Comparison of ENCODE assay signal across 18 cellular contexts in the genomic region with DNA sequence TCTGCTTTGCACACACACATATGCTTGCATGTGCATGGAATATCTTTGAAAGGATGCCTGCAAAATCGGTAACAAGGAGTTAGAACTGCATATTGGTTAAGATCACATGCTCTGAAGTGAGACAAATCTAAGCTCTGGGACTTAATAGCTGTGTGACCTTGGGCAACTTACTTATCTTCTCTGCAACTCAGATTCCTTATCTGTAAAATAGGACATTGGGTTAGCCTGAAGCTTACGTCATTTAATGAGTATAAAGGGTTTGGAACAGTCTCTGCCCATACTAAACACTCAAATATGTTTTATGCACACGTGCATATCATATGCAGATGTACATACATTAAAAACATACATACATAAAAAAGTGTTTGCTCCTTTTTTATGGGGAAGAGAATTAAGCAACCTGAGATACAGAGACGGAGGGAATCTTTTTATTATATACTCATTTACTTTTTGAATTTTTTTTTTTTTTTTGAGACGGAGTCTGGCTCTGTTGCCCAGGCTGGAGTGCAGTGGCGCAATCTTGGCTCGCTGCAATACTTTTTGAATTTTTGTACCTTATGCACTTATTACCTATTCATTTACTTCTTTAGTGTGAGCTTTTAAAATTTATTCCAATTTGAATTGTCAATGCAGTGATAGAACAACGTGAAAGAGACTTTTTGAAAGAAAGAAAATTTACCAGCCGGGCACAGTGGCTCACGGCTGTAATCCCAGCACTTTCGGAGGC.
DNase-seq lines count a peak whose midpoint lies in the region; ATAC-seq and TF ChIP-seq lines count a peak whose summit lies in the region.
"Had no signal": no experiment of that assay in that cellular context is flagged by ENCODE, and none has a peak within 500 bp of the region (broad histone marks: within the 10 kb centered on the region; RNA-seq: fewer than 3 reads in every experiment).

No MANE protein-coding gene starts in this region.

- CTCF ChIA-PET in HEK293T (lab: Yijun Ruan, JAX): interaction anchor here (1.1 to 3.1 kb wide), 3 partner anchors 14 to 296 kb away, joined by 3 to 18 read pairs (median 4); no protein-coding TSS in a partner anchor

- H4K20me1 ChIP-seq in osteoblast (ENCODE audit: insufficient read depth, low read length): no peaks in the 10 kb centered on the region

- POLR2A ChIA-PET in HEK293T (lab: Yijun Ruan, JAX): interaction anchor here (1.4 kb wide), 1 partner anchor 14 kb away, joined by 3 read pairs; no protein-coding TSS in a partner anchor

- peaks cover 15 to 55% of the 10 kb centered on the region in 2 donors for H3K4me1 Mint-ChIP-seq in stimulated activated naive B cell treated with anti-CD40 and anti-IgM and Interleukin-4, amounts not matched to agents 10 μg/mL and 1 μg/mL and 100 μg/mL, for 72 hours
- H3K4me1 Mint-ChIP-seq in CD14-positive monocyte: peaks cover 27% of the 10 kb centered on the region

- H3K4me2 ChIP-seq in osteoblast (ENCODE audit: insufficient read depth, low read length): no peak overlapping the region
- H3K4me2 ChIP-seq: GM23338 had no signal

- H3K27me3 ChIP-seq in WERI-Rb-1 (ENCODE audit: insufficient read depth, low read depth, severe bottlenecking) (no peaks in the 10 kb centered on the region), osteoblast (ENCODE audit: insufficient read depth, low read length) (no peaks in the 10 kb centered on the region)
- H3K27me3 ChIP-seq: foreskin keratinocyte had no signal

- peak overlapping the region; percentile 59 for H3K27ac Mint-ChIP-seq in stimulated activated naive B cell treated with anti-CD40 and anti-IgM and Interleukin-4, amounts not matched to agents 10 μg/mL and 1 μg/mL and 100 μg/mL, for 72 hours
- no peak overlapping the region for H3K27ac Mint-ChIP-seq in CD14-positive monocyte
- H3K27ac Mint-ChIP-seq: activated naive CD8-positive, alpha-beta T cell treated with anti-CD3 and anti-CD28 coated beads for 36 hours; stimulated activated effector memory CD8-positive, alpha-beta T cell treated with anti-CD3 and anti-CD28 coated beads, Interleukin-12 subunit alpha, Interleukin-12 subunit beta, amount 100 ng/mL, for 72 hours had no signal

- H3K27me3 Mint-ChIP-seq in stimulated activated naive B cell treated with anti-CD40 and anti-IgM and Interleukin-4, amounts not matched to agents 10 μg/mL and 1 μg/mL and 100 μg/mL, for 72 hours: no peaks in the 10 kb centered on the region
- no peaks in the 10 kb centered on the region for H3K27me3 Mint-ChIP-seq in CD14-positive monocyte (ENCODE audit: low read depth in 3 of 3)
- H3K27me3 Mint-ChIP-seq: activated naive CD8-positive, alpha-beta T cell treated with anti-CD3 and anti-CD28 coated beads for 36 hours had no signal

- H3K36me3 ChIP-seq in WERI-Rb-1 (peaks cover 32% of the 10 kb centered on the region), osteoblast (ENCODE audit: insufficient read depth, low read length) (no peaks in the 10 kb centered on the region)

- H3K27ac ChIP-seq in WERI-Rb-1 (peak overlapping the region; percentile 78), osteoblast (ENCODE audit: low read depth, low read length) (no peak overlapping the region)
- H3K27ac ChIP-seq: foreskin keratinocyte had no signal

- TF ChIP-seq CTCF in WERI-Rb-1 (IDR thresholded peaks at IDR 0.05; ENCODE audit: low read depth, low read length): no peak
- no peak for TF ChIP-seq CTCF in CD14-positive monocyte (IDR thresholded peaks at IDR 0.05)
- TF ChIP-seq CTCF in osteoblast (IDR thresholded peaks at IDR 0.05; ENCODE audit: extremely low read depth, low read depth, low read length): no peak

- H3K9me3 ChIP-seq in WERI-Rb-1 (ENCODE audit: severe bottlenecking): no peaks in the 10 kb centered on the region
- no peaks in the 10 kb centered on the region for H3K9me3 ChIP-seq in osteoblast (ENCODE audit: low read depth, low read length)

- DNase-seq in HEK293T (ENCODE audit: extremely low spot score) (no peak), WERI-Rb-1 (no peak), left colon (no peak), CD14-positive monocyte (ENCODE audit: low spot score) (no peak), osteoblast (ENCODE audit: insufficient read length, low spot score, missing footprints) (no peak)
- no peak for DNase-seq in stimulated activated naive B cell treated with anti-CD40 and anti-IgM and Interleukin-4, amounts not matched to agents 10 μg/mL and 1 μg/mL and 100 μg/mL, for 72 hours
- DNase-seq: activated CD4-positive, CD25-positive, alpha-beta regulatory T cell; activated naive CD8-positive, alpha-beta T cell treated with anti-CD3 and anti-CD28 coated beads for 36 hours; foreskin keratinocyte; islet precursor cell; mammary epithelial cell; NCI-H1694 treated with DMSO at 0.1 percent for 48 hours; NCI-H2227 treated with DMSO at 0.1 percent for 48 hours; retina; stimulated activated CD4-positive, alpha-beta T cell treated with anti-CD3 and anti-CD28 coated beads, Interleukin-15, amount 100 ng/mL, for 24 hours had no signal

- H3K36me3 Mint-ChIP-seq in stimulated activated naive B cell treated with anti-CD40 and anti-IgM and Interleukin-4, amounts not matched to agents 10 μg/mL and 1 μg/mL and 100 μg/mL, for 72 hours: peaks cover 8 to 22% of the 10 kb centered on the region in 2 donors
- H3K36me3 Mint-ChIP-seq in CD14-positive monocyte: no peaks in the 10 kb centered on the region
- H3K36me3 Mint-ChIP-seq: stimulated activated effector memory CD8-positive, alpha-beta T cell treated with anti-CD3 and anti-CD28 coated beads, Interleukin-12 subunit alpha, Interleukin-12 subunit beta, amount 100 ng/mL, for 72 hours had no signal

- ATAC-seq in left colon (peak; percentile 88), GM18909 (IDR thresholded peaks at IDR 0.05; ENCODE audit: poor library complexity, unreplicated experiment) (no peak)
- no peak for ATAC-seq in stimulated activated naive B cell treated with anti-CD40 and anti-IgM and Interleukin-4, amounts not matched to agents 10 μg/mL and 1 μg/mL and 100 μg/mL, for 72 hours (replicated peaks)
- ATAC-seq: foreskin keratinocyte; stimulated activated effector memory CD8-positive, alpha-beta T cell treated with anti-CD3 and anti-CD28 coated beads, Interleukin-12 subunit alpha, Interleukin-12 subunit beta, amount 100 ng/mL, for 72 hours had no signal

- H3K4me3 ChIP-seq in WERI-Rb-1 (ENCODE audit: low read depth, low read length): no peak overlapping the region
- H3K4me3 ChIP-seq in osteoblast (ENCODE audit: insufficient read depth, low read length): no peak overlapping the region
- H3K4me3 ChIP-seq: GM23338 had no signal

- no peaks in the 10 kb centered on the region for H3K9me3 Mint-ChIP-seq in stimulated activated naive B cell treated with anti-CD40 and anti-IgM and Interleukin-4, amounts not matched to agents 10 μg/mL and 1 μg/mL and 100 μg/mL, for 72 hours
- H3K9me3 Mint-ChIP-seq in CD14-positive monocyte: peaks cover 0 to 2% (median 0%) of the 10 kb centered on the region in 7 donors
- H3K9me3 Mint-ChIP-seq: activated naive CD8-positive, alpha-beta T cell treated with anti-CD3 and anti-CD28 coated beads for 36 hours; GM23338; stimulated activated effector memory CD8-positive, alpha-beta T cell treated with anti-CD3 and anti-CD28 coated beads, Interleukin-12 subunit alpha, Interleukin-12 subunit beta, amount 100 ng/mL, for 72 hours had no signal

- intact Hi-C loops in left colon (cut with DNase I, micrococcal nuclease) (no loop called here), CD14-positive monocyte (cut with micrococcal nuclease) (no loop called here)

- H2AFZ ChIP-seq in osteoblast (ENCODE audit: low read length): no peak overlapping the region
- H2AFZ ChIP-seq: GM23338 had no signal

- H3K79me2 ChIP-seq in osteoblast (ENCODE audit: insufficient read depth, low read length): no peaks in the 10 kb centered on the region

- H3K4me1 ChIP-seq in osteoblast (ENCODE audit: insufficient read depth, low read length): no peaks in the 10 kb centered on the region
- H3K4me1 ChIP-seq: foreskin keratinocyte had no signal

- H3K4me3 Mint-ChIP-seq in stimulated activated naive B cell treated with anti-CD40 and anti-IgM and Interleukin-4, amounts not matched to agents 10 μg/mL and 1 μg/mL and 100 μg/mL, for 72 hours: no peak overlapping the region
- H3K4me3 Mint-ChIP-seq in CD14-positive monocyte: no peak overlapping the region
- H3K4me3 Mint-ChIP-seq: activated naive CD8-positive, alpha-beta T cell treated with anti-CD3 and anti-CD28 coated beads for 36 hours; GM23338; stimulated activated effector memory CD8-positive, alpha-beta T cell treated with anti-CD3 and anti-CD28 coated beads, Interleukin-12 subunit alpha, Interleukin-12 subunit beta, amount 100 ng/mL, for 72 hours had no signal

TF ChIP-seq in HEK293T, 16 proteins besides CTCF, POLR2A, EP300 and RAD21:
- TF ChIP-seq CTBP1 (IDR thresholded peaks at IDR 0.05; ENCODE audit: borderline replicate concordance) (no peak), ZNF384 (IDR thresholded peaks at IDR 0.05) (peak; percentile 34; the same call in 1 of the 2 replicates)
